Comparison of ENCODE assay signal across 10 cellular contexts in genomic region chr10:70671619-70672164, GRCh38. TPM values are rescaled to one million over a fixed set of nuclear protein-coding genes. Genes with fewer than 3 reads are reported as not detected.
DNase-seq lines count a peak whose midpoint lies in the region; ATAC-seq, FAIRE-seq and TF ChIP-seq lines count a peak whose summit lies in the region.
"Had no signal": no experiment of that assay in that cellular context is flagged by ENCODE, and none has a peak within 500 bp of the region (broad histone marks: within the 10 kb centered on the region; RNA-seq: fewer than 3 reads in every experiment).

No MANE protein-coding gene starts in this region.

- no peak for TF ChIP-seq CTCF in NB4 (IDR thresholded peaks at IDR 0.05; ENCODE audit: low read depth, low read length)
- no peak for TF ChIP-seq CTCF in endothelial cell of umbilical vein (IDR thresholded peaks at IDR 0.05; ENCODE audit: extremely low read depth in 1 of 2, insufficient read depth in 1 of 2, low read depth in 1 of 2, low read length in 2 of 2)
- TF ChIP-seq CTCF in neural crest cell (conservative IDR thresholded peaks at IDR 0.05), result no peak

- no peak overlapping the region for H2AFZ ChIP-seq in endothelial cell of umbilical vein (ENCODE audit: low read depth, low read length)

- no peaks in the 10 kb centered on the region for H3K36me3 ChIP-seq in BLaER1
- H3K36me3 ChIP-seq in endothelial cell of umbilical vein (ENCODE audit: control insufficient read depth in 2 of 2, extremely low read depth in 1 of 2, insufficient read depth in 2 of 2, low read length in 2 of 2), result no peaks in the 10 kb centered on the region
- H3K36me3 ChIP-seq: neutrophil had no signal

- no peaks in the 10 kb centered on the region for H3K9me3 Mint-ChIP-seq in neural crest cell
- H3K9me3 Mint-ChIP-seq: T-helper 1 cell treated with Interleukin-12 subunit alpha and Interleukin-12 subunit beta and Interleukin-4 antibody, amounts not matched to agents 30 μg/mL and 1 μg/mL, for 36 hours had no signal

- H3K9ac ChIP-seq in BLaER1 (peak overlapping the region; percentile 59; the same call in 1 of the 2 replicates), endothelial cell of umbilical vein (replicated peaks; ENCODE audit: extremely low read depth, insufficient read depth, low read length) (no peak overlapping the region)

- no peak for DNase-seq in NB4 (ENCODE audit: low read depth)
- no peak for DNase-seq in endothelial cell of umbilical vein (ENCODE audit: low read depth, low spot score)
- no peak for DNase-seq in neural crest cell (ENCODE audit: low read depth, low spot score)
- no peak for DNase-seq in activated CD4-positive, CD25-positive, alpha-beta regulatory T cell treated with anti-CD3 and anti-CD28 coated beads, Interleukin-2, amount 50 U/mL, for 72 hours
- DNase-seq in frontal cortex (ENCODE audit: low spot score in 2 of 2), result no peak
- no peak for DNase-seq in MV-4-11 (lab: John Stamatoyannopoulos, UW)

- H3K9me3 ChIP-seq in BLaER1 (peaks cover 14% of the 10 kb centered on the region), endothelial cell of umbilical vein (replicated peaks; ENCODE audit: control insufficient read depth, insufficient read depth, low read length) (no peaks in the 10 kb centered on the region)
- H3K9me3 ChIP-seq: neutrophil had no signal

- H3K36me3 Mint-ChIP-seq in neural crest cell (ENCODE audit: low read depth), result no peaks in the 10 kb centered on the region

- H3K79me2 ChIP-seq in endothelial cell of umbilical vein (ENCODE audit: control insufficient read depth, insufficient read depth, low read length), result no peaks in the 10 kb centered on the region

- H3K4me2 ChIP-seq in BLaER1, result peak overlapping the region; percentile 95
- peak overlapping the region; percentile 16 for H3K4me2 ChIP-seq in endothelial cell of umbilical vein (ENCODE audit: insufficient read depth, low read length)

- no peaks in the 10 kb centered on the region for H3K9me1 ChIP-seq in endothelial cell of umbilical vein (replicated peaks; ENCODE audit: control insufficient read depth, extremely low read depth, insufficient read depth, low read length)

- no peak for FAIRE-seq in endothelial cell of umbilical vein (lab: Jason Lieb, UNC)
- no peak for FAIRE-seq in frontal cortex (lab: Jason Lieb, UNC)

- POLR2A ChIA-PET in endothelial cell of umbilical vein (lab: Charles Lee), result no interaction called here

- H3K4me3 ChIP-seq in BLaER1 (peak overlapping the region; percentile 62), NB4 (ENCODE audit: low read depth, low read length) (peak overlapping the region; percentile 52), endothelial cell of umbilical vein (replicated peaks in 1 of 3; ENCODE audit: insufficient read depth in 1 of 3, low read depth in 1 of 3, low read length in 3 of 3) (no peak overlapping the region)

- intact Hi-C loops in endothelial cell of umbilical vein (cut with micrococcal nuclease), result no loop called here

- H3K27me3 Mint-ChIP-seq in neural crest cell (ENCODE audit: low read depth), result peaks cover 57% of the 10 kb centered on the region

- CTCF ChIA-PET in endothelial cell of umbilical vein (lab: Charles Lee), result no interaction called here

- H4K20me1 ChIP-seq in BLaER1, result peaks cover 18% of the 10 kb centered on the region
- no peaks in the 10 kb centered on the region for H4K20me1 ChIP-seq in endothelial cell of umbilical vein (replicated peaks; ENCODE audit: control insufficient read depth, extremely low read depth, insufficient read depth, low read length)

- peaks cover 24% of the 10 kb centered on the region for H3K4me1 Mint-ChIP-seq in neural crest cell

- H3K27me3 ChIP-seq in BLaER1, result peaks cover 33% of the 10 kb centered on the region
- peaks cover 29% of the 10 kb centered on the region in 2 experiments for H3K27me3 ChIP-seq in endothelial cell of umbilical vein (ENCODE audit: control insufficient read depth in 2 of 2, insufficient read depth in 2 of 2, low read length in 2 of 2)

- no peak overlapping the region for H3K27ac ChIP-seq in BLaER1
- no peak overlapping the region for H3K27ac ChIP-seq in endothelial cell of umbilical vein (ENCODE audit: insufficient read depth, low read depth, low read length)
- H3K27ac ChIP-seq: neutrophil had no signal

- peak overlapping the region; percentile 72 for H3K4me3 Mint-ChIP-seq in neural crest cell
- H3K4me3 Mint-ChIP-seq: T-helper 1 cell treated with Interleukin-12 subunit alpha and Interleukin-12 subunit beta and Interleukin-4 antibody, amounts not matched to agents 30 μg/mL and 1 μg/mL, for 36 hours had no signal

- ATAC-seq in HG03280 (IDR thresholded peaks at IDR 0.05; ENCODE audit: unreplicated experiment), result no peak

- BruUV-seq in endothelial cell of umbilical vein (replicated peaks; lab: Mats Ljungman, UMichigan), result no TSS peak

- TF ChIP-seq POLR2A in NB4 (IDR thresholded peaks at IDR 0.05; ENCODE audit: extremely low read depth, insufficient read length), result no peak
- no peak for TF ChIP-seq POLR2A in endothelial cell of umbilical vein (IDR thresholded peaks at IDR 0.05; ENCODE audit: low read depth, low read length)

- peaks cover 35% of the 10 kb centered on the region for H3K4me1 ChIP-seq in BLaER1
- H3K4me1 ChIP-seq in endothelial cell of umbilical vein (ENCODE audit: control insufficient read depth, extremely low read depth, insufficient read depth, low read length), result no peaks in the 10 kb centered on the region

- dilution Hi-C loops in endothelial cell of umbilical vein (cut with MboI; ENCODE audit: extremely low pct_ligation_motif_present, low sequenced_read_pairs), result no loop called here

- H3K27ac Mint-ChIP-seq in neural crest cell (ENCODE audit: unreplicated experiment), result no peak overlapping the region
- H3K27ac Mint-ChIP-seq: T-helper 1 cell treated with Interleukin-12 subunit alpha and Interleukin-12 subunit beta and Interleukin-4 antibody, amounts not matched to agents 30 μg/mL and 1 μg/mL, for 36 hours had no signal

TF ChIP-seq in endothelial cell of umbilical vein, 7 proteins besides CTCF, POLR2A, EP300 and RAD21:
- no peak for TF ChIP-seq MYC (IDR thresholded peaks at IDR 0.05; ENCODE audit: low read depth, low read length)
- no peak for TF ChIP-seq POLR2AphosphoS5 (IDR thresholded peaks at IDR 0.05; ENCODE audit: insufficient read depth, low read depth, low read length)
- TF ChIP-seq JUN (IDR thresholded peaks at IDR 0.05; ENCODE audit: borderline replicate concordance, insufficient read depth, insufficient read length, low read depth), result no peak
- TF ChIP-seq MAX (IDR thresholded peaks at IDR 0.05; ENCODE audit: insufficient read depth, insufficient read length), result no peak
- no peak for TF ChIP-seq GATA2 (IDR thresholded peaks at IDR 0.05; ENCODE audit: insufficient read depth, insufficient read length, low read depth, low read length)
- TF ChIP-seq EZH2 (IDR thresholded peaks at IDR 0.05; ENCODE audit: borderline replicate concordance, low read depth, low read length, severe bottlenecking), result no peak
- no peak for TF ChIP-seq FOS (IDR thresholded peaks at IDR 0.05; ENCODE audit: borderline replicate concordance, insufficient read depth, low read length)

RNA-seq across cellular contexts. Expression of gene ADAMTS14, which starts 0.6 kb away (rescaled TPM):
- total RNA-seq in endothelial cell of umbilical vein (not detected in 2 replicates), neural crest cell (0.19 and 0.30 TPM in 2 replicates), frontal cortex (0.41 TPM)
- not detected in 2 replicates for polyA plus RNA-seq in endothelial cell of umbilical vein
- polyA plus RNA-seq in endothelial cell of umbilical vein (2011; cell fraction: cytosol; rRNA removed), result not detected in 2 replicates
- polyA plus RNA-seq in endothelial cell of umbilical vein (2011; cell fraction: nucleus; rRNA removed), result not detected in 2 replicates
- not detected in 2 replicates for polyA plus RNA-seq in endothelial cell of umbilical vein (2012)
- polyA minus RNA-seq in endothelial cell of umbilical vein, result 0.27 and 0.87 TPM in 2 replicates
- polyA minus RNA-seq in endothelial cell of umbilical vein (2011; cell fraction: cytosol; rRNA and poly(A)+ RNA removed), result not detected
- not detected in 2 replicates for polyA minus RNA-seq in endothelial cell of umbilical vein (2011; cell fraction: nucleus; rRNA and poly(A)+ RNA removed)

Comparison
In these comparisons a context has a peak if more than half of its experiments do, and no peak if none do; other contexts are left out.
1. H3K4me3 ChIP-seq: peak in BLaER1 (single experiment) and NB4 (single experiment); none in endothelial cell of umbilical vein (0 of 3).